34 cellular contexts compared by ENCODE assay signal in the genomic region with DNA sequence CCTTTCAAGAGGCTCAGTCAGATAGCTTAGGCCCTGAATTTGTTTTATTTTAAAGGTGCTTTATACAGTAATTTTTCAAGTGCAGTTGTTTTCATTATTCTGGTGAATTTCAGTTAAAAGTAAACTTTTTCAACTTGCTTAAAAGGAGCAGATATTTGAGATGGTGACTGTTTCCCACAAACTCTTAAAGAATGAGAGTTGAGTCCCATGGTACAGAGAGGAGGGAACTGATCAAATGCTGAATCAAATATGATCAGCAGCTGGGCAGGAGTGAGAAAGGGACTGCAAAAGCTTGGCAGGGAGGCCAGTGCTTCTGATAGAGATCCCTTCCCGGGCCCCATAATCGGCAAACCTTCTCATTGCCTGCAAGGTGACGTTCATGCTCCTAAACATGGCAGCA.
"Had no signal": no experiment of that assay in that cellular context is flagged by ENCODE, and none has a peak within 500 bp of the region (broad histone marks: within the 10 kb centered on the region; RNA-seq: fewer than 3 reads in every experiment).

No MANE protein-coding gene starts in this region.

- H3K36me3 Mint-ChIP-seq: activated naive CD4-positive, alpha-beta T cell treated with anti-CD3 and anti-CD28 coated beads, Interleukin-2, amount 50 U/mL, for 72 hours; brain; mesothelial cell of epicardium; naive thymus-derived CD4-positive, alpha-beta T cell; stimulated activated naive B cell treated with anti-CD40 and anti-IgM and Interleukin-4, amounts not matched to agents 10 μg/mL and 1 μg/mL and 100 μg/mL, for 72 hours had no signal

- H3K36me3 ChIP-seq: gastrocnemius medialis, pancreas, prostate gland, stomach, suprapubic skin, tibial nerve, WERI-Rb-1 had no signal

- DNase-seq: activated CD4-positive, alpha-beta T cell treated with anti-CD3 and anti-CD28 coated beads for 48 hours; activated CD4-positive, alpha-beta T cell treated with anti-CD3 and anti-CD28 coated beads, Interleukin-2, amount 50 U/mL, for 48 hours; activated CD8-positive, alpha-beta memory T cell treated with anti-CD3 and anti-CD28 coated beads for 24 hours; activated T-cell treated with anti-CD3 and anti-CD28 coated beads, Interleukin-2, amount 50 U/mL, for 1 hour; anterior cingulate cortex; endodermal cell; gastrocnemius medialis; hippocampal formation; kidney; left colon; naive thymus-derived CD4-positive, alpha-beta T cell; nucleus accumbens; pancreas; retina; stimulated activated CD4-positive, alpha-beta T cell treated with anti-CD3 and anti-CD28 coated beads, Interleukin-1b, Interleukin-23, amount 100 ng/mL, for 48 hours; stimulated activated CD4-positive, alpha-beta T cell treated with anti-CD3 and anti-CD28 coated beads, Interleukin-4, amount 100 ng/mL, for 4 hours; stimulated activated CD8-positive, alpha-beta memory T cell treated with anti-CD3 and anti-CD28 coated beads, Interleukin-4, amount 100 ng/mL, for 48 hours; stimulated activated naive B cell treated with anti-CD40 and anti-IgM and Interleukin-4, amounts not matched to agents 10 μg/mL and 1 μg/mL and 100 μg/mL, for 72 hours; stomach; SW 1271; T1000; WERI-Rb-1 had no signal

- H3K27ac ChIP-seq: gastrocnemius medialis, pancreas, prostate gland, stomach, suprapubic skin, tibial nerve, WERI-Rb-1 had no signal

- H3K27me3 ChIP-seq: gastrocnemius medialis, pancreas, stomach, suprapubic skin, tibial nerve had no signal

- H3K4me3 ChIP-seq: gastrocnemius medialis, pancreas, prostate gland, smooth muscle cell, stomach, suprapubic skin, tibial nerve had no signal

- H3K4me3 Mint-ChIP-seq: brain; dendritic cell treated with granulocyte-macrophage colony-stimulating factor and Interleukin-4, amounts not matched to agents 40 ng/mL and 50 ng/mL, for 4 days; endodermal cell; mesothelial cell of epicardium; naive thymus-derived CD4-positive, alpha-beta T cell; stimulated activated naive B cell treated with anti-CD40 and anti-IgM and Interleukin-4, amounts not matched to agents 10 μg/mL and 1 μg/mL and 100 μg/mL, for 72 hours; T-helper 1 cell treated with Interleukin-12 subunit alpha and Interleukin-12 subunit beta and Interleukin-4 antibody, amounts not matched to agents 30 μg/mL and 1 μg/mL, for 36 hours had no signal

- H3K27me3 Mint-ChIP-seq: brain; dendritic cell treated with granulocyte-macrophage colony-stimulating factor and Interleukin-4, amounts not matched to agents 40 ng/mL and 50 ng/mL, for 4 days had no signal

- H3K4me1 Mint-ChIP-seq: stimulated activated naive B cell treated with anti-CD40 and anti-IgM and Interleukin-4, amounts not matched to agents 10 μg/mL and 1 μg/mL and 100 μg/mL, for 72 hours had no signal

- H3K4me1 ChIP-seq: gastrocnemius medialis, pancreas, prostate gland, stomach, suprapubic skin, tibial nerve had no signal

- ATAC-seq: activated CD4-positive, CD25-positive, alpha-beta regulatory T cell treated with anti-CD3 and anti-CD28 coated beads, Interleukin-2, amount 50 U/mL, for 24 hours; activated naive CD4-positive, alpha-beta T cell treated with anti-CD3 and anti-CD28 coated beads, Interleukin-2, amount 50 U/mL, for 72 hours; esophagus mucosa; gastrocnemius medialis; left colon; naive thymus-derived CD4-positive, alpha-beta T cell; pancreas; sciatic nerve; stimulated activated naive B cell treated with anti-CD40 and anti-IgM and Interleukin-4, amounts not matched to agents 10 μg/mL and 1 μg/mL and 100 μg/mL, for 72 hours had no signal

- FAIRE-seq: kidney, pancreas had no signal

- H3K4me2 ChIP-seq: smooth muscle cell had no signal

- H3K9me3 ChIP-seq: gastrocnemius medialis, pancreas, prostate gland, stomach, suprapubic skin, tibial nerve had no signal

- H3K9me3 Mint-ChIP-seq: activated naive CD4-positive, alpha-beta T cell treated with anti-CD3 and anti-CD28 coated beads, Interleukin-2, amount 50 U/mL, for 72 hours; brain; dendritic cell treated with granulocyte-macrophage colony-stimulating factor and Interleukin-4, amounts not matched to agents 40 ng/mL and 50 ng/mL, for 4 days; endodermal cell; mesothelial cell of epicardium; T-helper 1 cell treated with Interleukin-12 subunit alpha and Interleukin-12 subunit beta and Interleukin-4 antibody, amounts not matched to agents 30 μg/mL and 1 μg/mL, for 36 hours had no signal

- H3K27ac Mint-ChIP-seq: activated naive CD4-positive, alpha-beta T cell treated with anti-CD3 and anti-CD28 coated beads, Interleukin-2, amount 50 U/mL, for 72 hours; brain; dendritic cell treated with granulocyte-macrophage colony-stimulating factor and Interleukin-4, amounts not matched to agents 40 ng/mL and 50 ng/mL, for 4 days; endodermal cell; mesothelial cell of epicardium; naive thymus-derived CD4-positive, alpha-beta T cell; stimulated activated naive B cell treated with anti-CD40 and anti-IgM and Interleukin-4, amounts not matched to agents 10 μg/mL and 1 μg/mL and 100 μg/mL, for 72 hours; T-helper 1 cell treated with Interleukin-12 subunit alpha and Interleukin-12 subunit beta and Interleukin-4 antibody, amounts not matched to agents 30 μg/mL and 1 μg/mL, for 36 hours had no signal
